Comparison of ENCODE assay signal across 2 cellular contexts in the genomic region with DNA sequence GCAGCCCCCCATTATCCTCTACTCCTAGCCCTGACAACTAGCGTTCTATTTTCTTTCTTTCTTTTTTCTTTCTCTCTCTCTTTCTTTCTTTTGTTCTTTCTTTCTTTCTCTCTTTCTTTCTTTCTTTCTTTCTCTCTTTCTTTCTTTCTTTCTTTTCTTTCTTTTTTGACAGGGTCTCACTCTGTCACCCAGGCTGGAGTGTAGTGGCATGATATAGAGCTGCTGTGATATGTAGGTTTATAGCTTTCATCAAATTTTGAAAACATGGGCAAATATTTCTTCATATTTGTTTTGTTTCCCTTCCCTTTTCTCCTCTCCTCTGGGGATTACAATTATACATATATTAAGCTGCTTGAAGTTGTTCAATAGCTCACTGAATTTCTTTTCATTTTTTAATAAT.
TF ChIP-seq lines count a peak whose summit lies in the region.

No MANE protein-coding gene starts in this region.

TF ChIP-seq in HEK293, 187 proteins besides CTCF, POLR2A, EP300 and RAD21:
- TF ChIP-seq HOXC10 (CRISPR knock-in tag; IDR thresholded peaks at IDR 0.05) (no peak), ZNF558 (tag by site-specific recombination; IDR thresholded peaks at IDR 0.05) (peak; percentile 93), ZBTB20 (tag by site-specific recombination; IDR thresholded peaks at IDR 0.05) (no peak)
TF ChIP-seq in HEK293: peak in this region for 1.

TF ChIP-seq in K562, 482 proteins besides CTCF, POLR2A, EP300 and RAD21:
- TF ChIP-seq NCOA2 (IDR thresholded peaks at IDR 0.05; ENCODE audit: partially characterized antibody in 2 of 2) (no peak), KDM5B (IDR thresholded peaks at IDR 0.05; ENCODE audit: insufficient replicate concordance, low read depth, low read length) (no peak)
- TF ChIP-seq, protein P1, sequence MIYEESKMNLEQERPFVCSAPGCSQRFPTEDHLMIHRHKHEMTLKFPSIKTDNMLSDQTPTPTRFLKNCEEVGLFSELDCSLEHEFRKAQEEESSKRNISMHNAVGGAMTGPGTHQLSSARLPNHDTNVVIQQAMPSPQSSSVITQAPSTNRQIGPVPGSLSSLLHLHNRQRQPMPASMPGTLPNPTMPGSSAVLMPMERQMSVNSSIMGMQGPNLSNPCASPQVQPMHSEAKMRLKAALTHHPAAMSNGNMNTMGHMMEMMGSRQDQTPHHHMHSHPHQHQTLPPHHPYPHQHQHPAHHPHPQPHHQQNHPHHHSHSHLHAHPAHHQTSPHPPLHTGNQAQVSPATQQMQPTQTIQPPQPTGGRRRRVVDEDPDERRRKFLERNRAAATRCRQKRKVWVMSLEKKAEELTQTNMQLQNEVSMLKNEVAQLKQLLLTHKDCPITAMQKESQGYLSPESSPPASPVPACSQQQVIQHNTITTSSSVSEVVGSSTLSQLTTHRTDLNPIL (CRISPR knock-in tag; IDR thresholded peaks at IDR 0.05) = no peak
- TF ChIP-seq, protein P2, sequence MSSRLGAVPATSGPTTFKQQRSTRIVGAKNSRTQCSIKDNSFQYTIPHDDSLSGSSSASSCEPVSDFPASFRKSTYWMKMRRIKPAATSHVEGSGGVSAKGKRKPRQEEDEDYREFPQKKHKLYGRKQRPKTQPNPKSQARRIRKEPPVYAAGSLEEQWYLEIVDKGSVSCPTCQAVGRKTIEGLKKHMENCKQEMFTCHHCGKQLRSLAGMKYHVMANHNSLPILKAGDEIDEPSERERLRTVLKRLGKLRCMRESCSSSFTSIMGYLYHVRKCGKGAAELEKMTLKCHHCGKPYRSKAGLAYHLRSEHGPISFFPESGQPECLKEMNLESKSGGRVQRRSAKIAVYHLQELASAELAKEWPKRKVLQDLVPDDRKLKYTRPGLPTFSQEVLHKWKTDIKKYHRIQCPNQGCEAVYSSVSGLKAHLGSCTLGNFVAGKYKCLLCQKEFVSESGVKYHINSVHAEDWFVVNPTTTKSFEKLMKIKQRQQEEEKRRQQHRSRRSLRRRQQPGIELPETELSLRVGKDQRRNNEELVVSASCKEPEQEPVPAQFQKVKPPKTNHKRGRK (tag; IDR thresholded peaks at IDR 0.05) = peak; percentile 54
